Comparison of ENCODE assay signal across 27 cellular contexts in genomic region chr1:237877628-237878027, GRCh38. TPM values are rescaled to one million over a fixed set of nuclear protein-coding genes. Genes with fewer than 3 reads are reported as not detected.
DNase-seq lines count a peak whose midpoint lies in the region; ATAC-seq and TF ChIP-seq lines count a peak whose summit lies in the region.
"Had no signal": no experiment of that assay in that cellular context is flagged by ENCODE, and none has a peak within 500 bp of the region (broad histone marks: within the 10 kb centered on the region; RNA-seq: fewer than 3 reads in every experiment).

No MANE protein-coding gene starts in this region.

- no peaks in the 10 kb centered on the region for H3K27me3 ChIP-seq in neuron (ENCODE audit: insufficient read depth, low read length)
- H3K27me3 ChIP-seq: dorsolateral prefrontal cortex, heart left ventricle, neutrophil, suprapubic skin, upper lobe of right lung had no signal

- H2AFZ ChIP-seq in neuron (ENCODE audit: low read depth, low read length), result peak overlapping the region; percentile 10
- H2AFZ ChIP-seq: GM23248 had no signal

- ATAC-seq in GM19395 (IDR thresholded peaks at IDR 0.05; ENCODE audit: unreplicated experiment), result no peak
- ATAC-seq: heart left ventricle; stimulated activated naive B cell treated with anti-CD40 and anti-IgM and Interleukin-4, amounts not matched to agents 10 μg/mL and 1 μg/mL and 100 μg/mL, for 72 hours; upper lobe of right lung had no signal

- H3K4me1 ChIP-seq in neuron (ENCODE audit: insufficient read depth, low read length), result peaks cover 17% of the 10 kb centered on the region
- H3K4me1 ChIP-seq: heart left ventricle, prostate gland, upper lobe of right lung had no signal

- DNase-seq in COR-L47 (lab: John Stamatoyannopoulos, UW), result peak; percentile 2
- DNase-seq in NCI-H69 (lab: John Stamatoyannopoulos, UW), result peak; percentile 80
- DNase-seq in epithelial cell of proximal tubule (ENCODE audit: low read depth), result no peak
- no peak for DNase-seq in RPMI8226
- DNase-seq in NCI-H2081 treated with DMSO at 0.1 percent for 48 hours (lab: John Stamatoyannopoulos, UW), result no peak
- no peak for DNase-seq in amniotic stem cell (lab: John Stamatoyannopoulos, UW)
- DNase-seq: activated CD4-positive, alpha-beta T cell treated with anti-CD3 and anti-CD28 coated beads for 4 hours; activated gamma-delta T cell treated with Interleukin-2 at 50 U/mL for 16 hours; activated T-cell treated with anti-CD3 and anti-CD28 coated beads, Interleukin-2, amount 50 U/mL, for 1 hour; C1 segment of cervical spinal cord; dorsolateral prefrontal cortex; EL; GM23248; heart left ventricle; kidney glomerular epithelial cell; NCI-H1930; stimulated activated CD4-positive, alpha-beta T cell treated with anti-CD3 and anti-CD28 coated beads, Interleukin-15, amount 100 ng/mL, for 24 hours; stimulated activated naive B cell treated with anti-CD40 and anti-IgM and Interleukin-4, amounts not matched to agents 10 μg/mL and 1 μg/mL and 100 μg/mL, for 72 hours; T-helper 2 cell; upper lobe of right lung had no signal

- H3K4me3 ChIP-seq in epithelial cell of proximal tubule (ENCODE audit: low read depth, low read length) (no peak overlapping the region), neuron (ENCODE audit: low read length) (no peak overlapping the region)
- H3K4me3 ChIP-seq: GM23248, heart left ventricle, lung, prostate gland, suprapubic skin, upper lobe of right lung had no signal

- H3K36me3 ChIP-seq in neuron (ENCODE audit: insufficient read depth, low read length), result no peaks in the 10 kb centered on the region
- H3K36me3 ChIP-seq: heart left ventricle, neutrophil, prostate gland, suprapubic skin, upper lobe of right lung had no signal

- no peaks in the 10 kb centered on the region for H3K9me3 ChIP-seq in neuron (ENCODE audit: low read length)
- H3K9me3 ChIP-seq: heart left ventricle, neutrophil, prostate gland, suprapubic skin, upper lobe of right lung had no signal

- peak; percentile 28 for TF ChIP-seq CTCF in epithelial cell of proximal tubule (conservative IDR thresholded peaks at IDR 0.05; ENCODE audit: low read depth, low read length)

RNA-seq across cellular contexts. Expression of gene ZP4, which starts 13.1 kb away (rescaled TPM):
- total RNA-seq in epithelial cell of proximal tubule, result not detected in 2 replicates
- total RNA-seq: activated CD8-positive, alpha-beta memory T cell treated with anti-CD3 and anti-CD28 coated beads for 36 hours; dorsolateral prefrontal cortex; GM23248; heart left ventricle; lung; prostate gland; suprapubic skin; upper lobe of right lung had no signal

Comparison
In these comparisons a context has a peak if more than half of its experiments do, and no peak if none do; other contexts are left out.
1. DNase-seq: peak in COR-L47 (single experiment) and NCI-H69 (single experiment); none in epithelial cell of proximal tubule (single experiment), RPMI8226 (single experiment), NCI-H2081 treated with DMSO at 0.1 percent for 48 hours (single experiment) and amniotic stem cell (single experiment).